ENCODE assay signal across 17 cellular contexts in genomic region chr10:75117996-75118395, GRCh38. TPM values are rescaled to one million over a fixed set of nuclear protein-coding genes. Genes with fewer than 3 reads are reported as not detected.
DNase-seq lines count a peak whose midpoint lies in the region; ATAC-seq, FAIRE-seq and TF ChIP-seq lines count a peak whose summit lies in the region.
"Had no signal": no experiment of that assay in that cellular context is flagged by ENCODE, and none has a peak within 500 bp of the region (broad histone marks: within the 10 kb centered on the region; RNA-seq: fewer than 3 reads in every experiment).

No MANE protein-coding gene starts in this region.

- ATAC-seq in effector memory CD8-positive, alpha-beta T cell (replicated peaks): no peak
- ATAC-seq in naive thymus-derived CD8-positive, alpha-beta T cell: no peak
- no peak for ATAC-seq in GM18498 (IDR thresholded peaks at IDR 0.05; ENCODE audit: unreplicated experiment)

- TF ChIP-seq CTCF in progenitor cell of endocrine pancreas (IDR thresholded peaks at IDR 0.05; ENCODE audit: unreplicated experiment) (no peak), GM13977 (IDR thresholded peaks at IDR 0.05; ENCODE audit: extremely low read depth, insufficient read depth, missing control alignments) (no peak)

- POLR2A ChIA-PET in naive thymus-derived CD8-positive, alpha-beta T cell (lab: Charles Lee): no interaction called here

- peak overlapping the region; percentile 20 to 23 for H3K27ac Mint-ChIP-seq in effector memory CD8-positive, alpha-beta T cell
- peak overlapping the region in 7 of 10 donors; percentile 19 to 75 (median 42) for H3K27ac Mint-ChIP-seq in naive thymus-derived CD8-positive, alpha-beta T cell
- H3K27ac Mint-ChIP-seq in progenitor cell of endocrine pancreas: no peak overlapping the region
- H3K27ac Mint-ChIP-seq: activated naive CD8-positive, alpha-beta T cell treated with anti-CD3 and anti-CD28 coated beads for 36 hours had no signal

- no peaks in the 10 kb centered on the region for H3K27me3 Mint-ChIP-seq in effector memory CD8-positive, alpha-beta T cell
- no peaks in the 10 kb centered on the region for H3K27me3 Mint-ChIP-seq in naive thymus-derived CD8-positive, alpha-beta T cell
- no peaks in the 10 kb centered on the region for H3K27me3 Mint-ChIP-seq in progenitor cell of endocrine pancreas
- H3K27me3 Mint-ChIP-seq: activated naive CD8-positive, alpha-beta T cell treated with anti-CD3 and anti-CD28 coated beads for 36 hours; central memory CD8-positive, alpha-beta T cell had no signal

- H3K4me3 Mint-ChIP-seq in effector memory CD8-positive, alpha-beta T cell: no peak overlapping the region
- no peak overlapping the region for H3K4me3 Mint-ChIP-seq in naive thymus-derived CD8-positive, alpha-beta T cell
- no peak overlapping the region for H3K4me3 Mint-ChIP-seq in progenitor cell of endocrine pancreas (ENCODE audit: low read depth)
- H3K4me3 Mint-ChIP-seq: activated naive CD8-positive, alpha-beta T cell treated with anti-CD3 and anti-CD28 coated beads for 36 hours; central memory CD8-positive, alpha-beta T cell had no signal

- DNase-seq in AG08395 (ENCODE audit: low spot score) (peak; percentile 50), H54 (ENCODE audit: insufficient read length, low spot score) (no peak), progenitor cell of endocrine pancreas (ENCODE audit: low spot score, unreplicated experiment) (no peak), GM19238 (ENCODE audit: insufficient read length, low spot score) (no peak), GM13977 (ENCODE audit: low spot score) (no peak)
- DNase-seq in effector memory CD8-positive, alpha-beta T cell: no peak
- no peak for DNase-seq in naive thymus-derived CD8-positive, alpha-beta T cell
- DNase-seq: activated naive CD8-positive, alpha-beta T cell treated with anti-CD3 and anti-CD28 coated beads for 36 hours; AML-193; erythroblast; NCI-H1930; NCI-H69; PC-9; stimulated activated CD4-positive, alpha-beta T cell treated with anti-CD3 and anti-CD28 coated beads, Interleukin-1b, Interleukin-23, amount 100 ng/mL, for 48 hours; WERI-Rb-1 had no signal

- H3K36me3 Mint-ChIP-seq in effector memory CD8-positive, alpha-beta T cell (ENCODE audit: insufficient read depth): no peaks in the 10 kb centered on the region
- H3K36me3 Mint-ChIP-seq in naive thymus-derived CD8-positive, alpha-beta T cell: peaks cover 0 to 3% (median 0%) of the 10 kb centered on the region in 3 donors
- no peaks in the 10 kb centered on the region for H3K36me3 Mint-ChIP-seq in progenitor cell of endocrine pancreas (ENCODE audit: insufficient read depth)

- no peak for TF ChIP-seq POLR2A in H54 (IDR thresholded peaks at IDR 0.05; ENCODE audit: low read depth, low read length)

- H3K4me1 Mint-ChIP-seq in effector memory CD8-positive, alpha-beta T cell (ENCODE audit: low read depth in 2 of 2): peaks cover 26 to 30% of the 10 kb centered on the region in 2 donors
- H3K4me1 Mint-ChIP-seq in naive thymus-derived CD8-positive, alpha-beta T cell: peaks cover 13 to 64% (median 48%) of the 10 kb centered on the region in 4 donors
- peaks cover 1% of the 10 kb centered on the region for H3K4me1 Mint-ChIP-seq in progenitor cell of endocrine pancreas (ENCODE audit: low read depth)

- H3K9me3 Mint-ChIP-seq in effector memory CD8-positive, alpha-beta T cell: no peaks in the 10 kb centered on the region
- H3K9me3 Mint-ChIP-seq in naive thymus-derived CD8-positive, alpha-beta T cell: no peaks in the 10 kb centered on the region
- H3K9me3 Mint-ChIP-seq in progenitor cell of endocrine pancreas (ENCODE audit: low read depth): peaks cover 4% of the 10 kb centered on the region
- H3K9me3 Mint-ChIP-seq: activated naive CD8-positive, alpha-beta T cell treated with anti-CD3 and anti-CD28 coated beads for 36 hours; central memory CD8-positive, alpha-beta T cell had no signal

- FAIRE-seq in H54 (lab: Jason Lieb, UNC): peak; percentile 6

- in situ Hi-C loops in GM13977 (cut with MboI; ENCODE audit: low pct_unique_long_range_greater_than_20kb, low sequenced_read_pairs, unreplicated experiment): no loop called here

RNA-seq across cellular contexts. Expression of gene SAMD8, which starts 6.5 kb away (rescaled TPM):
- total RNA-seq in naive thymus-derived CD8-positive, alpha-beta T cell: 10 to 100 TPM; 23.4 to 23.9 TPM
- 10 to 100 TPM in 1 of 3 donors, 1 to 10 TPM in 2; 6.3 to 10.6 (median 6.4) TPM for polyA plus RNA-seq in naive thymus-derived CD8-positive, alpha-beta T cell
- 17.4 and 18.0 TPM in 2 replicates for total RNA-seq in progenitor cell of endocrine pancreas
